Comparison of ENCODE assay signal across 8 cellular contexts in genomic region chr5:75509956-75510355, GRCh38.
DNase-seq lines count a peak whose midpoint lies in the region; ATAC-seq and TF ChIP-seq lines count a peak whose summit lies in the region.

No MANE protein-coding gene starts in this region.

- peaks cover 32% of the 10 kb centered on the region for H3K4me1 ChIP-seq in HAP-1
- H3K4me1 ChIP-seq in stomach smooth muscle (ENCODE audit: control insufficient read depth, insufficient read depth, low read length) = peaks cover 5% of the 10 kb centered on the region

- CTCF ChIA-PET in AG04449 (lab: Yijun Ruan, JAX) = interaction anchor here (0.8 to 0.9 kb wide), 2 partner anchors 171 to 274 kb away, joined by 3 read pairs; partner anchors contain the start of gene ANKRD31

- H3K9me3 Mint-ChIP-seq in activated naive CD8-positive, alpha-beta T cell (ENCODE audit: low read depth) = peaks cover 4% of the 10 kb centered on the region

- DNase-seq in AG04449 (ENCODE audit: low read depth, low spot score) (peak; percentile 17), HAP-1 (ENCODE audit: low spot score in 2 of 2) (peak in 1 of 2 experiments; percentile 10), inferior parietal cortex (ENCODE audit: extremely low spot score) (peak; percentile 4), GM10266 (ENCODE audit: extremely low spot score) (no peak), putamen (ENCODE audit: low spot score) (no peak)

- peak overlapping the region in 1 of 2 donors; percentile 83 for H3K9ac ChIP-seq in stomach smooth muscle (ENCODE audit: low read length in 2 of 2)

- H3K9me3 ChIP-seq in HAP-1 = no peaks in the 10 kb centered on the region
- H3K9me3 ChIP-seq in stomach smooth muscle (ENCODE audit: control insufficient read depth in 2 of 2, low read length in 2 of 2) = no peaks in the 10 kb centered on the region

- no peaks in the 10 kb centered on the region for H3K36me3 ChIP-seq in HAP-1 (replicated peaks)
- H3K36me3 ChIP-seq in stomach smooth muscle (ENCODE audit: control insufficient read depth in 2 of 2, insufficient read depth in 2 of 2, low read length in 2 of 2) = no peaks in the 10 kb centered on the region

- no peaks in the 10 kb centered on the region for H3K27me3 Mint-ChIP-seq in activated naive CD8-positive, alpha-beta T cell

- H3K27me3 ChIP-seq in HAP-1 (ENCODE audit: low read depth) = no peaks in the 10 kb centered on the region
- H3K27me3 ChIP-seq in stomach smooth muscle (ENCODE audit: control insufficient read depth in 1 of 2, insufficient read depth in 2 of 2, low read length in 2 of 2) = no peaks in the 10 kb centered on the region

- peak overlapping the region; percentile 94 for H3K4me3 Mint-ChIP-seq in activated naive CD8-positive, alpha-beta T cell

- H3K4me3 ChIP-seq in AG04449 (ENCODE audit: low read depth, low read length) = peak overlapping the region; percentile 82
- peak overlapping the region; percentile 81 for H3K4me3 ChIP-seq in HAP-1
- peak overlapping the region; percentile 89 to 94 for H3K4me3 ChIP-seq in stomach smooth muscle (ENCODE audit: low read length in 2 of 2)

- peaks cover 6% of the 10 kb centered on the region for H3K36me3 Mint-ChIP-seq in activated naive CD8-positive, alpha-beta T cell

- peak overlapping the region; percentile 42 for H3K27ac Mint-ChIP-seq in activated naive CD8-positive, alpha-beta T cell

- no peak for TF ChIP-seq CTCF in AG04449 (IDR thresholded peaks at IDR 0.05; ENCODE audit: insufficient read depth, low read length, missing control alignments)
- no peak for TF ChIP-seq CTCF in GM10266 (IDR thresholded peaks at IDR 0.05; ENCODE audit: control insufficient read depth, insufficient read depth, low read depth, missing control alignments)

- in situ Hi-C loops in HAP-1 (cut with MboI; ENCODE audit: low sequenced_read_pairs) = no loop called here

- H3K27ac ChIP-seq in stomach smooth muscle (ENCODE audit: low read length) = no peak overlapping the region

- peaks cover 62% of the 10 kb centered on the region for H3K4me1 Mint-ChIP-seq in activated naive CD8-positive, alpha-beta T cell (ENCODE audit: low read depth)

- POLR2A ChIA-PET in AG04449 (lab: Yijun Ruan, JAX) = no interaction called here

- ATAC-seq in GM21390 (IDR thresholded peaks at IDR 0.05; ENCODE audit: unreplicated experiment) = no peak

Comparison
In these comparisons a context has a peak if more than half of its experiments do, and no peak if none do; other contexts are left out.
1. DNase-seq: peak in AG04449 (single experiment) and inferior parietal cortex (single experiment); none in GM10266 (single experiment) and putamen (single experiment).
2. Peak in every context shown above with its lines, with median percentiles within 50 percentile points of each other: H3K4me3 ChIP-seq.